Comparison of ENCODE assay signal across 8 cellular contexts in genomic region chr2:26401739-26402541, GRCh38. TPM values are rescaled to one million over a fixed set of nuclear protein-coding genes. Genes with fewer than 3 reads are reported as not detected.
DNase-seq lines count a peak whose midpoint lies in the region; ATAC-seq, FAIRE-seq and TF ChIP-seq lines count a peak whose summit lies in the region.

Gene DRC1 (plus strand): TSS chr2:26401920. CDS start chr2:26401990, 70 bp downstream.

- no peak for TF ChIP-seq CTCF in kidney (IDR thresholded peaks at IDR 0.05; ENCODE audit: borderline replicate concordance, extremely low read depth, insufficient read depth)

- no peak within 1 kb of the TSS for H3K27ac ChIP-seq in kidney (ENCODE audit: low read depth in 2 of 2, low read length in 2 of 2)

- no peak for ATAC-seq in HG02852 (IDR thresholded peaks at IDR 0.05; ENCODE audit: unreplicated experiment)

- no peaks in the 10 kb centered on the region for H3K9me3 Mint-ChIP-seq in dendritic cell treated with granulocyte-macrophage colony-stimulating factor and Interleukin-4, amounts not matched to agents 40 ng/mL and 50 ng/mL, for 4 days

- H3K36me3 ChIP-seq in kidney (ENCODE audit: control insufficient read depth in 1 of 2, insufficient read depth in 2 of 2, low read length in 2 of 2), result no peaks in the 10 kb centered on the region

- FAIRE-seq in GM12892 (lab: Jason Lieb, UNC), result no peak
- FAIRE-seq in kidney (lab: Jason Lieb, UNC), result no peak

- DNase-seq in 8988T (peak; percentile 38), GM12892 (ENCODE audit: insufficient read length) (peak; percentile 42), NCI-H526 (lab: John Stamatoyannopoulos, UW) (peak; percentile 74 to 92), kidney (peak; percentile 89)
- DNase-seq in stimulated activated CD4-positive, alpha-beta T cell treated with anti-CD3 and anti-CD28 coated beads, Interleukin-4, amount 100 ng/mL, for 48 hours (ENCODE audit: low read depth in 2 of 2), result peak; percentile 15 to 20
- DNase-seq in NK-92 treated with Interleukin-12 subunit alpha and Interleukin-12 subunit beta, amount 100 ng/mL, for 24 hours (lab: John Stamatoyannopoulos, UW), result no peak

- H3K27ac Mint-ChIP-seq in dendritic cell treated with granulocyte-macrophage colony-stimulating factor and Interleukin-4, amounts not matched to agents 40 ng/mL and 50 ng/mL, for 4 days, result no peak within 1 kb of the TSS

- peaks cover 15% of the 10 kb centered on the region for H3K27me3 Mint-ChIP-seq in dendritic cell treated with granulocyte-macrophage colony-stimulating factor and Interleukin-4, amounts not matched to agents 40 ng/mL and 50 ng/mL, for 4 days

- peaks cover 2% of the 10 kb centered on the region for H3K36me3 Mint-ChIP-seq in dendritic cell treated with granulocyte-macrophage colony-stimulating factor and Interleukin-4, amounts not matched to agents 40 ng/mL and 50 ng/mL, for 4 days (ENCODE audit: low read depth)

- no peaks in the 10 kb centered on the region for H3K9me3 ChIP-seq in kidney (ENCODE audit: control insufficient read depth in 1 of 2, low read length in 2 of 2)

- H3K4me3 Mint-ChIP-seq in dendritic cell treated with granulocyte-macrophage colony-stimulating factor and Interleukin-4, amounts not matched to agents 40 ng/mL and 50 ng/mL, for 4 days, result peak within 1 kb of the TSS; percentile 57

- no peak within 1 kb of the TSS for H3K9ac ChIP-seq in kidney (ENCODE audit: low read length in 2 of 2)

- intact Hi-C loops in dendritic cell treated with granulocyte-macrophage colony-stimulating factor and Interleukin-4, amounts not matched to agents 40 ng/mL and 50 ng/mL, for 4 days (cut with micrococcal nuclease), result no loop called here
- intact Hi-C loops in kidney (cut with DNase I), result no loop called here

- peaks cover 0 to 3% of the 10 kb centered on the region in 2 donors for H3K4me1 ChIP-seq in kidney (ENCODE audit: control insufficient read depth in 1 of 2, insufficient read depth in 1 of 2, low read depth in 1 of 2, low read length in 2 of 2)

- no peak within 1 kb of the TSS for H3K4me3 ChIP-seq in kidney (ENCODE audit: low read length in 2 of 2)

- H3K4me1 Mint-ChIP-seq in dendritic cell treated with granulocyte-macrophage colony-stimulating factor and Interleukin-4, amounts not matched to agents 40 ng/mL and 50 ng/mL, for 4 days (ENCODE audit: low read depth), result peaks cover 4% of the 10 kb centered on the region

- TF ChIP-seq POLR2A in GM12892 (IDR thresholded peaks at IDR 0.05; ENCODE audit: low read depth, low read length), result no peak

RNA-seq across cellular contexts. Expression of gene DRC1, which starts in this region (rescaled TPM):
- not detected for polyA plus RNA-seq in GM12892 (2012; ENCODE audit: missing spikeins)
- 0.76 TPM for total RNA-seq in kidney
- not detected for polyA plus RNA-seq in kidney (ENCODE audit: insufficient read depth, low read depth, low replicate concordance)

Comparison
In these comparisons a context has a peak if more than half of its experiments do, and no peak if none do; other contexts are left out.
1. Peak in DNase-seq in kidney; RNA of the gene not detected or under 1 TPM.